Comparison of ENCODE assay signal across 8 cellular contexts in the genomic region with DNA sequence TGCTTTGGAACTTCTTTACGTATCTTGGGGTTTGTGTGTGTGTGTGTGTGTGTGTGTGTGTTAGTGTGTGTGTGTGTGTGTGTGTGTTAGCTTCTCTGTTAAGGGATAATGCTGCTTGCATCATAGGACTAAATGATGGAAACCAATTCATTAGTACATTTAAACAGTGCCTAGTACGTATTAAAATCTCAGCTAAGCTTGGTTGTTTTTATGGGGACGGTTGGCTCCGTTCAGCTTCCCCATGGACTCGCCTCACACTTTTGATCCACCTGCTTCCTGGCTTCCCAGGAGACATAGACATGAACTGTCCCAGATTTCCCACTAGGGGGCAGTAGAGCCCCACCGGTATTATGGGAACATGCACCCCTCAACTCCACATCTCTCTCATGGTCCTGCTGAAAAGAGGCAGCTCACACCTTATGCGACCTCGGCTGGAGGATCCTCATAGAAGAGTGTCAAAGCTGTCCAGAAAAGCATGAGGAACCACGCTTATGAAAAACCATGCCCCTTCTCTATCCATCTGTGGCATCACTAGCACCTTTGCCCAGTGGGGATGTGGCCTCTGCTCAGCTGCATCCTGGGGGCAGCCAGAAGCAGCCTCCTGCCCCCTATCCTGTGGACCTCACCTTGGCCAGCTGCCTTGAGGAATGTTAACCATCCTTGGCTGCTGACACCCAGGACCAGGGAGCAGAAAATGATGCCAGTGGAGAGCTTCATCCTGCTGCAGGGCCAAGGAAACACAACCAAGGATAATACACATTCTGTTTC. TPM values are rescaled to one million over a fixed set of nuclear protein-coding genes. Genes with fewer than 3 reads are reported as not detected.
DNase-seq lines count a peak whose midpoint lies in the region; ATAC-seq and TF ChIP-seq lines count a peak whose summit lies in the region.

No MANE protein-coding gene starts in this region.

- H3K27ac Mint-ChIP-seq in activated naive CD4-positive, alpha-beta T cell treated with anti-CD3 and anti-CD28 coated beads for 36 hours = no peak overlapping the region

- intact Hi-C loops in activated naive CD4-positive, alpha-beta T cell treated with anti-CD3 and anti-CD28 coated beads for 36 hours (cut with micrococcal nuclease) = loop anchor here (1.0 to 10.0 kb wide), 9 partner anchors 30 to 687 kb away; partner anchors contain the start of genes SAA2 and TSG101
- intact Hi-C loops in Right ventricle myocardium superior (cut with DNase I) = loop anchor here (10.0 kb wide), 2 partner anchors 619 to 689 kb away; no protein-coding TSS in a partner anchor

- H3K27ac ChIP-seq in SK-N-SH (ENCODE audit: low read depth in 2 of 2, low read length in 1 of 2) = no peak overlapping the region

- no peak overlapping the region for H3K4me2 ChIP-seq in SK-N-SH

- H4K20me1 ChIP-seq in SK-N-SH (ENCODE audit: insufficient read depth) = no peaks in the 10 kb centered on the region

- no peaks in the 10 kb centered on the region for H3K36me3 ChIP-seq in H7 (replicated peaks; ENCODE audit: control insufficient read depth, insufficient read depth, low read length)
- H3K36me3 ChIP-seq in SK-N-SH (replicated peaks in 1 of 2; ENCODE audit: control insufficient read depth in 1 of 2, insufficient read depth in 2 of 2, low read length in 1 of 2) = no peaks in the 10 kb centered on the region

- DNase-seq in GDM1 (lab: John Stamatoyannopoulos, UW) = peak; percentile 37
- peak; percentile 85 for DNase-seq in H7
- DNase-seq in MV-4-11 (lab: John Stamatoyannopoulos, UW) = peak; percentile 49
- peak; percentile 85 for DNase-seq in SK-N-SH
- peak; percentile 73 for DNase-seq in activated naive CD4-positive, alpha-beta T cell treated with anti-CD3 and anti-CD28 coated beads for 36 hours
- DNase-seq in Right ventricle myocardium superior = no peak
- DNase-seq in pulmonary artery endothelial cell (ENCODE audit: low read depth, low spot score) = peak; percentile 20

- CTCF ChIA-PET in SK-N-SH (lab: Yijun Ruan, JAX) = interaction anchor here (0.6 to 3.9 kb wide), 91 partner anchors 9 to 762 kb away, joined by 3 to 78 read pairs (median 4); partner anchors contain the start of genes HPS5, IGSF22 and SAAL1
- CTCF ChIA-PET in activated naive CD4-positive, alpha-beta T cell treated with anti-CD3 and anti-CD28 coated beads for 36 hours (lab: Charles Lee) = interaction anchor here (0.6 to 2.4 kb wide), 62 partner anchors 10 to 687 kb away, joined by 3 to 43 read pairs (median 4); partner anchors contain the start of genes SAAL1, SPTY2D1 and TSG101

- H3K9me2 ChIP-seq in SK-N-SH = no peaks in the 10 kb centered on the region

- no peaks in the 10 kb centered on the region for H3K4me1 Mint-ChIP-seq in activated naive CD4-positive, alpha-beta T cell treated with anti-CD3 and anti-CD28 coated beads for 36 hours (ENCODE audit: low read depth)

- H3K4me3 Mint-ChIP-seq in activated naive CD4-positive, alpha-beta T cell treated with anti-CD3 and anti-CD28 coated beads for 36 hours = no peak overlapping the region

- no peak for TF ChIP-seq EP300 in SK-N-SH (IDR thresholded peaks at IDR 0.05; ENCODE audit: borderline replicate concordance in 1 of 2, low read depth in 1 of 2, low read length in 1 of 2)

- POLR2A ChIA-PET in SK-N-SH (lab: Yijun Ruan, JAX) = interaction anchor here (0.9 to 1.0 kb wide), 2 partner anchors 9 to 88 kb away, joined by 3 to 4 read pairs; partner anchors contain the start of gene SAAL1

- H3K27me3 Mint-ChIP-seq in activated naive CD4-positive, alpha-beta T cell treated with anti-CD3 and anti-CD28 coated beads for 36 hours (ENCODE audit: low read depth) = peaks cover 14% of the 10 kb centered on the region

- H3F3A ChIP-seq in SK-N-SH (replicated peaks; ENCODE audit: insufficient read depth) = no peaks in the 10 kb centered on the region

- ATAC-seq in Right ventricle myocardium superior (ENCODE audit: poor library complexity) (peak; percentile 87), HG02870 (IDR thresholded peaks at IDR 0.05; ENCODE audit: unreplicated experiment) (no peak)

- peak; percentile 91 for TF ChIP-seq CTCF in SK-N-SH (IDR thresholded peaks at IDR 0.05)

- H3K79me2 ChIP-seq in SK-N-SH (ENCODE audit: insufficient read depth) = no peaks in the 10 kb centered on the region

- H3K4me3 ChIP-seq in H7 (ENCODE audit: insufficient read depth, low read depth, low read length) (no peak overlapping the region), SK-N-SH (ENCODE audit: low read depth in 2 of 2, low read length in 1 of 2) (no peak overlapping the region; a peak in 1 of 4 replicates)

- H3K9me3 Mint-ChIP-seq in activated naive CD4-positive, alpha-beta T cell treated with anti-CD3 and anti-CD28 coated beads for 36 hours = no peaks in the 10 kb centered on the region

- H3K4me1 ChIP-seq in SK-N-SH (ENCODE audit: control insufficient read depth in 1 of 2, insufficient read depth in 2 of 2, low read depth in 1 of 2, low read length in 1 of 2) = no peaks in the 10 kb centered on the region

- TF ChIP-seq RAD21 in SK-N-SH (IDR thresholded peaks at IDR 0.05; ENCODE audit: low read length) = peak; percentile 89

- H3K9me3 ChIP-seq in SK-N-SH = no peaks in the 10 kb centered on the region

- no peak overlapping the region for H2AFZ ChIP-seq in SK-N-SH (ENCODE audit: low read depth)

- no peak overlapping the region for H3K9ac ChIP-seq in SK-N-SH

- no peaks in the 10 kb centered on the region for H3K36me3 Mint-ChIP-seq in activated naive CD4-positive, alpha-beta T cell treated with anti-CD3 and anti-CD28 coated beads for 36 hours (ENCODE audit: low read depth)

- WGBS in SK-N-SH (ENCODE audit: low lambda C conversion rate) = under 1% methylated on average over 9 of the region's 9 CpGs

- H3K27me3 ChIP-seq in H7 (ENCODE audit: control insufficient read depth, insufficient read depth, low read length) = peaks cover 4% of the 10 kb centered on the region; the same call in 1 of the 2 replicates
- H3K27me3 ChIP-seq in SK-N-SH (ENCODE audit: insufficient read depth) = peaks cover 9% of the 10 kb centered on the region; the same call in 1 of the 2 replicates

TF ChIP-seq in SK-N-SH, 30 proteins besides CTCF, POLR2A, EP300 and RAD21:
- TF ChIP-seq SMC3 (IDR thresholded peaks at IDR 0.05; ENCODE audit: low read depth, low read length) (peak; percentile 57), JUND (IDR thresholded peaks at IDR 0.05) (no peak)

RNA-seq across cellular contexts. Expression of gene SAAL1, which starts 9.7 kb away (rescaled TPM):
- total RNA-seq in H7 (2014; rRNA removed; shearing (Covaris generic)) = 33.2 and 36.7 TPM in 2 replicates
- 17.9 and 19.6 TPM in 2 replicates for polyA plus RNA-seq in SK-N-SH (2012; rRNA removed)
- 21.4 and 26.2 TPM in 2 replicates for polyA plus RNA-seq in SK-N-SH (2012; cell fraction: cytosol; rRNA removed)
- 16.9 and 22.3 TPM in 2 replicates for polyA plus RNA-seq in SK-N-SH (2012; cell fraction: nucleus; rRNA removed)
- 10 to 100 TPM; 36.4 to 37.0 TPM for total RNA-seq in activated naive CD4-positive, alpha-beta T cell treated with anti-CD3 and anti-CD28 coated beads for 36 hours
- total RNA-seq in Right ventricle myocardium superior = 7.3 TPM
- 21.6 and 35.1 TPM in 2 replicates for total RNA-seq in pulmonary artery endothelial cell

RNA-seq across cellular contexts. Expression of gene MRGPRX3, which starts 16.8 kb away (rescaled TPM):
- not detected in 2 replicates for total RNA-seq in H7 (2014; rRNA removed; shearing (Covaris generic))
- not detected in 2 replicates for polyA plus RNA-seq in SK-N-SH (2012; rRNA removed)
- polyA plus RNA-seq in SK-N-SH (2012; cell fraction: cytosol; rRNA removed) = 0.05 TPM in 1 of 2 replicates, not detected in the other
- polyA plus RNA-seq in SK-N-SH (2012; cell fraction: nucleus; rRNA removed) = not detected in 2 replicates
- not detected for total RNA-seq in activated naive CD4-positive, alpha-beta T cell treated with anti-CD3 and anti-CD28 coated beads for 36 hours
- total RNA-seq in Right ventricle myocardium superior (not detected), pulmonary artery endothelial cell (not detected in 2 replicates)

RNA-seq across cellular contexts. Expression of gene MRGPRX4, which starts 57.1 kb away (rescaled TPM):
- total RNA-seq in H7 (2014; rRNA removed; shearing (Covaris generic)) = not detected in 2 replicates
- polyA plus RNA-seq in SK-N-SH (2012; rRNA removed) = not detected in 2 replicates
- polyA plus RNA-seq in SK-N-SH (2012; cell fraction: cytosol; rRNA removed) = not detected in 2 replicates
- not detected in 2 replicates for polyA plus RNA-seq in SK-N-SH (2012; cell fraction: nucleus; rRNA removed)
- total RNA-seq in activated naive CD4-positive, alpha-beta T cell treated with anti-CD3 and anti-CD28 coated beads for 36 hours = not detected
- total RNA-seq in Right ventricle myocardium superior (not detected), pulmonary artery endothelial cell (not detected in 2 replicates)
